In the genomic region with DNA sequence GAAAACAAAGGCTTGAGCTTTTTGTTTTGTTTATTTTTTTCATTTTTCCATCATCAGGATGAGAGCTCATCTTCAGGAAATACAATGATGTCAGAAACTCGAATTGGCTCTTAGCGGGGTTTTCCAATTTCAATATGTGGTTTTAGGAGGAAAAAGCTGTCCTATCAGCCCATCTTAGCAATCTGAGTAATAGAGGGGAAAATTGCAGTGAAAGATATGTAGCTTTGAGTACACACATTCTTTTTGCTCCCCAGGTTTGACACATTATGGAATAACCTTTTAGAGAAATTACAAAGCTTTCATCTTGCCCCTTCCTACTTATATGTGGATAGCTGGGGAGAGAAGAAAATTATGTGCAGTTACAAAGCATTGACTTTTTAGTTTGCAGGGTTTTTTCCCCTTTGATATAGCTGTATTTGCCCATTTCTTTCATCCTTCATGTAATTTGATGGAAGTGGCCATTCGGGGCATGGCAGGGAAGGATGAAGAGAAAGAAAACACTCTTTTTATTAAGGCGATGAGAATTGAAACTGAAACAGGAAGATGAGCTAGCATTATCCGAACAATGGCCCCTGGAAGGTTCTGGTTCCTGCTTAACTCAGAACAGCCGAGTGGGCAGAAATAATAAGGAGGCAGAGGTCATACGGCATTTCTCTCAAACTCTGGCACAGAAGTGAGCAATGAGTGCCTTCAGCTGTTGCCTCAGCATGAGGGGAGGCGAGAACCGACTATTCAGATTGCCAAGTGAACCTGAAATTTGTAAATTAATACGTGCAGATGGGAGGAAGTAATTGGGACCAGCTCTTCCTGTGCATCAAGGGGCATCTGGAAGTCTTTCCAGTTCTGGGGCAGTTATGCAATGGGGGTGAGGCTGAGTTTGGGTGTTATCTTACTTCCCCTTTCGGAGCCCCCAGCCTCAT, we compare ENCODE assay signal across 1 cellular context.
TF ChIP-seq lines count a peak whose summit lies in the region.

No MANE protein-coding gene starts in this region.

TF ChIP-seq in H1, 55 proteins besides CTCF, POLR2A, EP300 and RAD21:
- TF ChIP-seq, protein P1, sequence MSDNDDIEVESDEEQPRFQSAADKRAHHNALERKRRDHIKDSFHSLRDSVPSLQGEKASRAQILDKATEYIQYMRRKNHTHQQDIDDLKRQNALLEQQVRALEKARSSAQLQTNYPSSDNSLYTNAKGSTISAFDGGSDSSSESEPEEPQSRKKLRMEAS (IDR thresholded peaks at IDR 0.05) = no peak
- TF ChIP-seq CBX8 (IDR thresholded peaks at IDR 0.05; ENCODE audit: borderline replicate concordance, low read depth, low read length) (no peak), ASH2L (IDR thresholded peaks at IDR 0.05; ENCODE audit: low read length) (no peak), CHD2 (IDR thresholded peaks at IDR 0.05; ENCODE audit: low read length) (no peak), BRCA1 (IDR thresholded peaks at IDR 0.05; ENCODE audit: low read depth, low read length) (no peak), CTBP2 (IDR thresholded peaks at IDR 0.05; ENCODE audit: borderline replicate concordance, insufficient read depth, insufficient read length, low read length) (no peak), TEAD4 (IDR thresholded peaks at IDR 0.05; ENCODE audit: low read depth, low read length) (no peak), POLR2AphosphoS5 (IDR thresholded peaks at IDR 0.05; ENCODE audit: low read depth, low read length) (no peak), KDM5A (IDR thresholded peaks at IDR 0.05; ENCODE audit: low read length) (no peak), SIRT6 (IDR thresholded peaks at IDR 0.05; ENCODE audit: low read length) (no peak), RBBP5 (IDR thresholded peaks at IDR 0.05; ENCODE audit: borderline replicate concordance, low read depth, low read length) (no peak), TAF1 (IDR thresholded peaks at IDR 0.05; ENCODE audit: low read depth, low read length) (no peak), GTF2F1 (IDR thresholded peaks at IDR 0.05; ENCODE audit: borderline replicate concordance, low read depth, low read length) (no peak), SIX5 (IDR thresholded peaks at IDR 0.05; ENCODE audit: low read depth, low read length) (no peak)
- TF ChIP-seq, protein P2, sequence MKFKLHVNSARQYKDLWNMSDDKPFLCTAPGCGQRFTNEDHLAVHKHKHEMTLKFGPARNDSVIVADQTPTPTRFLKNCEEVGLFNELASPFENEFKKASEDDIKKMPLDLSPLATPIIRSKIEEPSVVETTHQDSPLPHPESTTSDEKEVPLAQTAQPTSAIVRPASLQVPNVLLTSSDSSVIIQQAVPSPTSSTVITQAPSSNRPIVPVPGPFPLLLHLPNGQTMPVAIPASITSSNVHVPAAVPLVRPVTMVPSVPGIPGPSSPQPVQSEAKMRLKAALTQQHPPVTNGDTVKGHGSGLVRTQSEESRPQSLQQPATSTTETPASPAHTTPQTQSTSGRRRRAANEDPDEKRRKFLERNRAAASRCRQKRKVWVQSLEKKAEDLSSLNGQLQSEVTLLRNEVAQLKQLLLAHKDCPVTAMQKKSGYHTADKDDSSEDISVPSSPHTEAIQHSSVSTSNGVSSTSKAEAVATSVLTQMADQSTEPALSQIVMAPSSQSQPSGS (IDR thresholded peaks at IDR 0.05; ENCODE audit: low read length) = no peak
TF ChIP-seq in H1: peak in this region for 0.
